Comparison of ENCODE assay signal across 9 cellular contexts in the genomic region with DNA sequence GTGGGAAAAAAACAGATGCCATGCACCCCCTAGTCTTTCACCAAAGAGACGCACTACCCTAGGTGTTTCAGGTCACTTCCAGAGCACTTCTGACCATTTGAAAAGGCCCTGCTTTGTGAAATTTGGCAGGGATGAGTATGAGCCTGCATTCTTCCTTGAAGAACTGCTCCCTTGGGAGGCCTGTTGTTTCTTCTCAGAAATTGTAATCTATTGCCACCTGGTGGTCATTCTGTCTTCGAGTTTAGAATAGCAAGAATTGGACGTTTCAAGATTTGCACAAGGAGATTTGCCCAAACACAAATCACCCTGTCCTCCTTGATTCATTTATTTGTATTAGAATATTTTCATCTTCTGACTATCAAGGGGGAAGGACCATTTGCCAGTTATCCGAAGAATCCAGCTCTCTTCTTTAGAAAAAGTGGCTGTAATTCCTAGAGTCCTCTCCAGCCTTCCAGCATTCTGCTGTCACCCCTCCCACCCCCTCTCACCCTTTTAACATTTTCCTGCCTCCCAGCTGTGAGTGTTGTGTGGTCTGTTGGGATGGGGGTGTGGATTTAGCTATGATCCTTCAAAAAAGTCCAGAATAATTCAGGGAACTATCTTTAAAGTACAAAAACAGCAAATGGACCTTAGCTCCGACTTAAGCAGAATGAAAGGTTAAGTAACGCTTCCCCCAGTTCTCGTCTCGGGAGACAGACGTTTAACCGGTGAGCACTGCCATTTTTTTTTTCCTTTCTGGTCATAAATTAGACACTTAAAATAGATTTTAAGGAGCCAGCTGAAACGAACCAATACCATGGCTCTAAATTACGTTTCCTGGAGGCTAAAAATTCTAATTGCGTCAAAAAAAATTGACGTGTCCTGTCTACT. TPM values are rescaled to one million over a fixed set of nuclear protein-coding genes. Genes with fewer than 3 reads are reported as not detected.
A peak's percentile ranks its signal among the peaks of the same experiment; 100 is the strongest.
DNase-seq lines count a peak whose midpoint lies in the region; ATAC-seq, FAIRE-seq and TF ChIP-seq lines count a peak whose summit lies in the region.
"Had no signal": no experiment of that assay in that cellular context is flagged by ENCODE, and none has a peak within 500 bp of the region (broad histone marks: within the 10 kb centered on the region; RNA-seq: fewer than 3 reads in every experiment).

No MANE protein-coding gene starts in this region.

- no peaks in the 10 kb centered on the region for H4K20me1 ChIP-seq in MM.1S (ENCODE audit: insufficient read depth, low read length)
- H4K20me1 ChIP-seq in endothelial cell of umbilical vein (replicated peaks; ENCODE audit: control insufficient read depth, extremely low read depth, insufficient read depth, low read length), result no peaks in the 10 kb centered on the region

- no peaks in the 10 kb centered on the region for H3K9me1 ChIP-seq in endothelial cell of umbilical vein (replicated peaks; ENCODE audit: control insufficient read depth, extremely low read depth, insufficient read depth, low read length)

- DNase-seq in SHP77 (lab: John Stamatoyannopoulos, UW) (peak; percentile 9 to 53), SHP77 treated with DMSO at 0.1 percent for 48 hours (lab: John Stamatoyannopoulos, UW) (no peak), MM.1S (peak; percentile 73), RWPE1 (ENCODE audit: low spot score) (peak; percentile 65), endothelial cell of umbilical vein (ENCODE audit: low read depth, low spot score) (peak; percentile 67), T-helper 9 cell (no peak)

- no peak overlapping the region for H2AFZ ChIP-seq in MM.1S (ENCODE audit: low read length)
- H2AFZ ChIP-seq in endothelial cell of umbilical vein (ENCODE audit: low read depth, low read length), result no peak overlapping the region

- H3K27me3 ChIP-seq in MM.1S (replicated peaks; ENCODE audit: insufficient read depth, low read length) (peaks cover 36% of the 10 kb centered on the region), endothelial cell of umbilical vein (ENCODE audit: control insufficient read depth in 2 of 2, insufficient read depth in 2 of 2, low read length in 2 of 2) (peaks cover 39 to 43% of the 10 kb centered on the region in 2 experiments)

- POLR2A ChIA-PET in RWPE1 (lab: Yijun Ruan, JAX; ENCODE audit: low non-redundant PET), result no interaction called here
- POLR2A ChIA-PET in endothelial cell of umbilical vein (lab: Charles Lee), result interaction anchor here (0.7 kb wide), 1 partner anchor 1471 kb away, joined by 4 read pairs; no protein-coding TSS in a partner anchor

- FAIRE-seq in endothelial cell of umbilical vein (lab: Jason Lieb, UNC), result peak; percentile 82

- H3K36me3 ChIP-seq in MM.1S (replicated peaks; ENCODE audit: insufficient read depth, low read length) (no peaks in the 10 kb centered on the region), endothelial cell of umbilical vein (ENCODE audit: control insufficient read depth in 2 of 2, extremely low read depth in 1 of 2, insufficient read depth in 2 of 2, low read length in 2 of 2) (no peaks in the 10 kb centered on the region), mesodermal cell (ENCODE audit: control insufficient read depth, insufficient read depth, low read length) (no peaks in the 10 kb centered on the region)

- H3K4me1 ChIP-seq in MM.1S (ENCODE audit: low read length), result peaks cover 9% of the 10 kb centered on the region; the same call in 1 of the 2 replicates
- peaks cover 13% of the 10 kb centered on the region for H3K4me1 ChIP-seq in endothelial cell of umbilical vein (ENCODE audit: control insufficient read depth, extremely low read depth, insufficient read depth, low read length)
- H3K4me1 ChIP-seq in mesodermal cell (ENCODE audit: control insufficient read depth, insufficient read depth, low read length, poor library complexity, severe bottlenecking), result peaks cover 6% of the 10 kb centered on the region

- no peaks in the 10 kb centered on the region for H3F3A ChIP-seq in MM.1S (ENCODE audit: insufficient read depth, low read length)

- H3K4me3 ChIP-seq in MM.1S (ENCODE audit: low read length), result no peak overlapping the region
- H3K4me3 ChIP-seq in endothelial cell of umbilical vein (replicated peaks in 1 of 3; ENCODE audit: insufficient read depth in 1 of 3, low read depth in 1 of 3, low read length in 3 of 3), result no peak overlapping the region
- H3K4me3 ChIP-seq in mesodermal cell (ENCODE audit: extremely low read depth, insufficient read depth, low read length, poor library complexity, severe bottlenecking), result peak overlapping the region; percentile 47

- TF ChIP-seq POLR2A in endothelial cell of umbilical vein (IDR thresholded peaks at IDR 0.05; ENCODE audit: low read depth, low read length), result no peak

- peak; percentile 69 for TF ChIP-seq CTCF in MM.1S (IDR thresholded peaks at IDR 0.05; ENCODE audit: low read length)
- TF ChIP-seq CTCF in RWPE1 (conservative IDR thresholded peaks at IDR 0.05; ENCODE audit: low read depth), result peak; percentile 74
- TF ChIP-seq CTCF in endothelial cell of umbilical vein (IDR thresholded peaks at IDR 0.05; ENCODE audit: extremely low read depth in 1 of 2, insufficient read depth in 1 of 2, low read depth in 1 of 2, low read length in 2 of 2), result peak; percentile 41 to 42

- CTCF ChIA-PET in RWPE1 (lab: Yijun Ruan, JAX) (interaction anchor here (0.5 to 3.6 kb wide), 20 partner anchors 15 to 992 kb away, joined by 3 to 18 read pairs (median 4); no protein-coding TSS in a partner anchor), endothelial cell of umbilical vein (lab: Charles Lee) (interaction anchor here (1.1 to 7.7 kb wide), 17 partner anchors 26 to 1360 kb away, joined by 3 to 118 read pairs (median 10); a partner anchor contains a TSS)

- H3K9ac ChIP-seq in MM.1S (ENCODE audit: low read length) (no peak overlapping the region), endothelial cell of umbilical vein (replicated peaks; ENCODE audit: extremely low read depth, insufficient read depth, low read length) (no peak overlapping the region)

- dilution Hi-C loops in endothelial cell of umbilical vein (cut with MboI; ENCODE audit: extremely low pct_ligation_motif_present, low sequenced_read_pairs), result no loop called here

- no peak overlapping the region for H3K27ac ChIP-seq in MM.1S (ENCODE audit: low read length)
- no peak overlapping the region for H3K27ac ChIP-seq in RWPE1
- H3K27ac ChIP-seq in endothelial cell of umbilical vein (ENCODE audit: insufficient read depth, low read depth, low read length), result no peak overlapping the region
- no peak overlapping the region for H3K27ac ChIP-seq in mesodermal cell (ENCODE audit: low read depth, low read length, severe bottlenecking)

- BruUV-seq in endothelial cell of umbilical vein (replicated peaks; lab: Mats Ljungman, UMichigan), result no TSS peak

- H3K9me3 ChIP-seq in MM.1S (replicated peaks; ENCODE audit: insufficient read depth, low read length) (no peaks in the 10 kb centered on the region), endothelial cell of umbilical vein (replicated peaks; ENCODE audit: control insufficient read depth, insufficient read depth, low read length) (no peaks in the 10 kb centered on the region), mesodermal cell (ENCODE audit: control insufficient read depth, low read length) (no peaks in the 10 kb centered on the region)

- H3K79me2 ChIP-seq in MM.1S (ENCODE audit: low read length) (no peaks in the 10 kb centered on the region), endothelial cell of umbilical vein (ENCODE audit: control insufficient read depth, insufficient read depth, low read length) (no peaks in the 10 kb centered on the region)

- H3K4me2 ChIP-seq in MM.1S (ENCODE audit: low read depth, low read length) (no peak overlapping the region), endothelial cell of umbilical vein (ENCODE audit: insufficient read depth, low read length) (no peak overlapping the region)

- WGBS in mesodermal cell (ENCODE audit: insufficient coverage in 2 of 2), 2 experiments, result 0 to 4% methylated on average over 5 to 9 of the region's 14 CpGs

- H3K9me2 ChIP-seq in MM.1S (replicated peaks; ENCODE audit: insufficient read depth, low read length), result no peaks in the 10 kb centered on the region

- intact Hi-C loops in endothelial cell of umbilical vein (cut with micrococcal nuclease), result loop anchor here (1.0 to 5.0 kb wide), 8 partner anchors 326 to 1361 kb away; no protein-coding TSS in a partner anchor

- ATAC-seq in GM21717 (IDR thresholded peaks at IDR 0.05; ENCODE audit: unreplicated experiment), result no peak

TF ChIP-seq in endothelial cell of umbilical vein, 7 proteins besides CTCF, POLR2A, EP300 and RAD21:
- no peak for TF ChIP-seq MYC (IDR thresholded peaks at IDR 0.05; ENCODE audit: low read depth, low read length)
- TF ChIP-seq JUN (IDR thresholded peaks at IDR 0.05; ENCODE audit: borderline replicate concordance, insufficient read depth, insufficient read length, low read depth), result no peak

RNA-seq across cellular contexts. Expression of a gene that starts 3.7 kb away (rescaled TPM):
- 0.60 TPM in 1 of 2 replicates, not detected in the other for total RNA-seq in endothelial cell of umbilical vein
- polyA plus RNA-seq in endothelial cell of umbilical vein, result 0.62 and 0.64 TPM in 2 replicates
- polyA plus RNA-seq in endothelial cell of umbilical vein (2011; cell fraction: cytosol; rRNA removed), result 0.26 and 0.30 TPM in 2 replicates
- polyA plus RNA-seq in endothelial cell of umbilical vein (2011; cell fraction: nucleus; rRNA removed), result 1.1 and 1.2 TPM in 2 replicates
- 0.09 and 0.19 TPM in 2 replicates for polyA plus RNA-seq in endothelial cell of umbilical vein (2012)
- 0.79 TPM in 1 of 2 replicates, not detected in the other for polyA minus RNA-seq in endothelial cell of umbilical vein
- 1.1 TPM for polyA minus RNA-seq in endothelial cell of umbilical vein (2011; cell fraction: cytosol; rRNA and poly(A)+ RNA removed)
- polyA minus RNA-seq in endothelial cell of umbilical vein (2011; cell fraction: nucleus; rRNA and poly(A)+ RNA removed), result 0.19 and 0.48 TPM in 2 replicates
- 65.2 TPM for polyA plus RNA-seq in mesodermal cell (2013, experiment 1 of 2)
- polyA plus RNA-seq in mesodermal cell (2013, experiment 2 of 2), result 47.4 TPM
- polyA plus RNA-seq: CD8-positive, alpha-beta memory T cell had no signal

RNA-seq across cellular contexts. Expression of a gene that starts 42.8 kb away (rescaled TPM):
- not detected in 2 replicates for total RNA-seq in endothelial cell of umbilical vein
- polyA plus RNA-seq in endothelial cell of umbilical vein, result not detected in 2 replicates
- not detected in 2 replicates for polyA plus RNA-seq in endothelial cell of umbilical vein (2011; cell fraction: cytosol; rRNA removed)
- not detected in 2 replicates for polyA plus RNA-seq in endothelial cell of umbilical vein (2011; cell fraction: nucleus; rRNA removed)
- not detected in 2 replicates for polyA plus RNA-seq in endothelial cell of umbilical vein (2012)
- polyA minus RNA-seq in endothelial cell of umbilical vein, result not detected in 2 replicates
- not detected for polyA minus RNA-seq in endothelial cell of umbilical vein (2011; cell fraction: cytosol; rRNA and poly(A)+ RNA removed)
- not detected in 2 replicates for polyA minus RNA-seq in endothelial cell of umbilical vein (2011; cell fraction: nucleus; rRNA and poly(A)+ RNA removed)
- 3.1 TPM for polyA plus RNA-seq in mesodermal cell (2013, experiment 1 of 2)
- 4.3 TPM for polyA plus RNA-seq in mesodermal cell (2013, experiment 2 of 2)
- total RNA-seq: CD8-positive, alpha-beta memory T cell had no signal
- polyA plus RNA-seq: CD8-positive, alpha-beta memory T cell had no signal

Comparison
In these comparisons a context has a peak if more than half of its experiments do, and no peak if none do; other contexts are left out.
1. DNase-seq: peak in SHP77 (2 of 2), MM.1S (single experiment), RWPE1 (single experiment) and endothelial cell of umbilical vein (single experiment); none in SHP77 treated with DMSO at 0.1 percent for 48 hours (single experiment) and T-helper 9 cell (single experiment).
2. Peak in every context shown above with its lines, with median percentiles within 50 percentile points of each other: CTCF ChIP-seq.